13 cellular contexts compared by ENCODE assay signal in the genomic region with DNA sequence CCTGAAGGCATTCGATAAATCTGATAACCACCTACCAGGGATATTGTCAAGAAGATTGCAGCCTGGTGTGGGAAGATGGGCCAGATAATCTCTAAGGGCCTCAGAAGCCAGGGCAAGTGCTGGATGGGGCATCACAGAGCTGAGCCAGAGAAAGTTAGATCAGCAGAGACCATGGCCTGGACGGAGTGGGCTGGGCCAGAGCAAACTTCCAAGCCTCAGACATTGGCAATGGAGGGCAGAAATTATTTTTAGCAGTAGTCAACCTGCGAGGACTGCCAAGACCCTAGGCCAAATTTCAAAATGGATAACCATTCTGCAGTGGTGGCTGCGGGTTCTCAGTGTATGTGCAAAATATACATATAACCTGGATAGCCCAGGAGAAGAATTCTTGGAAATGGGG. TPM values are rescaled to one million over a fixed set of nuclear protein-coding genes. Genes with fewer than 3 reads are reported as not detected.
A peak's percentile ranks its signal among the peaks of the same experiment; 100 is the strongest.
DNase-seq lines count a peak whose midpoint lies in the region; ATAC-seq and TF ChIP-seq lines count a peak whose summit lies in the region.
"Had no signal": no experiment of that assay in that cellular context is flagged by ENCODE, and none has a peak within 500 bp of the region (broad histone marks: within the 10 kb centered on the region; RNA-seq: fewer than 3 reads in every experiment).

No MANE protein-coding gene starts in this region.

- ATAC-seq in right lobe of liver (no peak), left ventricle myocardium superior (peak; percentile 90), gastrocnemius medialis (peak in 1 of 2 donors; percentile 73)

- DNase-seq in right lobe of liver, result no peak
- no peak for DNase-seq in left ventricle myocardium superior
- DNase-seq in gastrocnemius medialis, result peak in 1 of 2 donors; percentile 37
- no peak for DNase-seq in NCI-H748 (lab: John Stamatoyannopoulos, UW; ENCODE audit: unreplicated experiment)
- no peak for DNase-seq in Kasumi-1 (lab: John Stamatoyannopoulos, UW)
- no peak for DNase-seq in ureter (ENCODE audit: low spot score)
- DNase-seq: C1 segment of cervical spinal cord; Calu3; CD4-positive, alpha-beta T cell; DMS 273 treated with DMSO at 0.1 percent for 48 hours; GM23248; H7 had no signal

- TF ChIP-seq RAD21 in liver (IDR thresholded peaks at IDR 0.05), result no peak

- peak overlapping the region in 1 of 3 donors; percentile 34 for H3K4me3 ChIP-seq in liver (ENCODE audit: low read depth in 1 of 3, low read length in 3 of 3)
- no peak overlapping the region for H3K4me3 ChIP-seq in right lobe of liver
- no peak overlapping the region for H3K4me3 ChIP-seq in gastrocnemius medialis
- H3K4me3 ChIP-seq: GM23248 had no signal

- intact Hi-C loops in right lobe of liver (cut with DNase I) (no loop called here), left ventricle myocardium superior (cut with micrococcal nuclease) (loop anchor here (10.0 kb wide), 1 partner anchor 256 kb away; no protein-coding TSS in a partner anchor), gastrocnemius medialis (cut with DNase I; ENCODE audit: low total_unique reads) (loop anchor here (5.0 kb wide), 1 partner anchor 54 kb away; no protein-coding TSS in a partner anchor)

- in situ Hi-C loops in gastrocnemius medialis (cut with MboI; ENCODE audit: low sequenced_read_pairs in 4 of 4), result loop anchor here in 3 of 4 donors (25.0 kb wide), 2 partner anchors 274 to 599 kb away; no protein-coding TSS in a partner anchor

- H3K9me3 ChIP-seq in liver (ENCODE audit: control insufficient read depth in 4 of 4, low read length in 3 of 4), result no peaks in the 10 kb centered on the region
- no peaks in the 10 kb centered on the region for H3K9me3 ChIP-seq in right lobe of liver
- H3K9me3 ChIP-seq in gastrocnemius medialis, result no peaks in the 10 kb centered on the region

- 71% methylated on average over 4 of the region's 4 CpGs for WGBS in liver
- WGBS in right lobe of liver (ENCODE audit: insufficient coverage, low coverage, low lambda C conversion rate, missing lambda C conversion rate), result 40% methylated on average over 2 of the region's 4 CpGs

- H3K4me1 ChIP-seq in liver (ENCODE audit: control insufficient read depth in 4 of 4, insufficient read depth in 4 of 4, low read length in 3 of 4) (peaks cover 0 to 30% (median 23%) of the 10 kb centered on the region in 4 donors), right lobe of liver (peaks cover 0 to 30% (median 14%) of the 10 kb centered on the region in 4 donors), gastrocnemius medialis (peaks cover 34 to 45% of the 10 kb centered on the region in 2 donors)

- TF ChIP-seq POLR2A in right lobe of liver (IDR thresholded peaks at IDR 0.05), result no peak
- TF ChIP-seq POLR2A in gastrocnemius medialis (IDR thresholded peaks at IDR 0.05), result no peak

- H3K36me3 ChIP-seq in liver (ENCODE audit: control insufficient read depth in 4 of 4, insufficient read depth in 3 of 4, low read depth in 1 of 4, low read length in 3 of 4) (peaks cover 2 to 11% (median 10%) of the 10 kb centered on the region in 4 donors), right lobe of liver (peaks cover 0 to 11% (median 9%) of the 10 kb centered on the region in 4 donors), gastrocnemius medialis (peaks cover 0 to 27% of the 10 kb centered on the region in 2 donors)

- TF ChIP-seq CTCF in liver (IDR thresholded peaks at IDR 0.05; ENCODE audit: low read depth, low read length, missing input control) (no peak), right lobe of liver (IDR thresholded peaks at IDR 0.05) (no peak), gastrocnemius medialis (IDR thresholded peaks at IDR 0.05 in 4 of 5, conservative IDR thresholded peaks at IDR 0.05 in 1 of 5) (no peak)

- H3K27me3 ChIP-seq in liver (ENCODE audit: control insufficient read depth in 4 of 4, insufficient read depth in 4 of 4, low read length in 3 of 4) (no peaks in the 10 kb centered on the region), right lobe of liver (no peaks in the 10 kb centered on the region), gastrocnemius medialis (no peaks in the 10 kb centered on the region)

- H3K9ac ChIP-seq in liver (ENCODE audit: low read depth in 1 of 2, low read length in 2 of 2), result no peak overlapping the region
- H3K9ac ChIP-seq: GM23248 had no signal

- H3K27ac ChIP-seq in liver (ENCODE audit: low read depth in 1 of 2, low read length in 2 of 2), result peak overlapping the region; percentile 60 to 61
- H3K27ac ChIP-seq in right lobe of liver, result peak overlapping the region in 1 of 3 donors; percentile 71
- H3K27ac ChIP-seq in gastrocnemius medialis, result peak overlapping the region; percentile 57 to 69 (median 66)
- H3K27ac ChIP-seq: GM23248 had no signal

TF ChIP-seq in liver, 16 proteins besides CTCF, POLR2A, EP300 and RAD21:
- TF ChIP-seq GABPA (IDR thresholded peaks at IDR 0.05 in 1 of 2, conservative IDR thresholded peaks at IDR 0.05 in 1 of 2) (no peak), TAF1 (conservative IDR thresholded peaks at IDR 0.05) (no peak), REST (IDR thresholded peaks at IDR 0.05) (no peak), FOXA1 (IDR thresholded peaks at IDR 0.05) (no peak), EGR1 (IDR thresholded peaks at IDR 0.05; ENCODE audit: low read depth in 2 of 2) (no peak), HNF4A (conservative IDR thresholded peaks at IDR 0.05) (no peak), YY1 (IDR thresholded peaks at IDR 0.05) (no peak), SP1 (IDR thresholded peaks at IDR 0.05) (no peak), RXRA (IDR thresholded peaks at IDR 0.05) (no peak), FOXA2 (IDR thresholded peaks at IDR 0.05) (no peak), HNF4G (IDR thresholded peaks at IDR 0.05) (no peak), NR2F2 (IDR thresholded peaks at IDR 0.05) (no peak), JUND (IDR thresholded peaks at IDR 0.05) (no peak), ATF3 (IDR thresholded peaks at IDR 0.05) (no peak)
- TF ChIP-seq, protein P1, sequence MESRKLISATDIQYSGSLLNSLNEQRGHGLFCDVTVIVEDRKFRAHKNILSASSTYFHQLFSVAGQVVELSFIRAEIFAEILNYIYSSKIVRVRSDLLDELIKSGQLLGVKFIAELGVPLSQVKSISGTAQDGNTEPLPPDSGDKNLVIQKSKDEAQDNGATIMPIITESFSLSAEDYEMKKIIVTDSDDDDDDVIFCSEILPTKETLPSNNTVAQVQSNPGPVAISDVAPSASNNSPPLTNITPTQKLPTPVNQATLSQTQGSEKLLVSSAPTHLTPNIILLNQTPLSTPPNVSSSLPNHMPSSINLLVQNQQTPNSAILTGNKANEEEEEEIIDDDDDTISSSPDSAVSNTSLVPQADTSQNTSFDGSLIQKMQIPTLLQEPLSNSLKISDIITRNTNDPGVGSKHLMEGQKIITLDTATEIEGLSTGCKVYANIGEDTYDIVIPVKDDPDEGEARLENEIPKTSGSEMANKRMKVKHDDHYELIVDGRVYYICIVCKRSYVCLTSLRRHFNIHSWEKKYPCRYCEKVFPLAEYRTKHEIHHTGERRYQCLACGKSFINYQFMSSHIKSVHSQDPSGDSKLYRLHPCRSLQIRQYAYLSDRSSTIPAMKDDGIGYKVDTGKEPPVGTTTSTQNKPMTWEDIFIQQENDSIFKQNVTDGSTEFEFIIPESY (IDR thresholded peaks at IDR 0.05), result no peak
- TF ChIP-seq, protein P2, sequence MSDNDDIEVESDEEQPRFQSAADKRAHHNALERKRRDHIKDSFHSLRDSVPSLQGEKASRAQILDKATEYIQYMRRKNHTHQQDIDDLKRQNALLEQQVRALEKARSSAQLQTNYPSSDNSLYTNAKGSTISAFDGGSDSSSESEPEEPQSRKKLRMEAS (IDR thresholded peaks at IDR 0.05), result no peak

RNA-seq across cellular contexts. Expression of gene ERCC4, which starts 18.5 kb away (rescaled TPM):
- total RNA-seq in liver (1 to 10 TPM; 3.6 to 6.1 TPM), right lobe of liver (1 to 10 TPM; 3.4 to 7.3 (median 5.7) TPM), left ventricle myocardium superior (7.3 TPM), gastrocnemius medialis (10 to 100 TPM in 1 of 4 donors, 1 to 10 TPM in 3; 7.1 to 11.5 (median 8.4) TPM), ureter (16.2 TPM)
- 10 to 100 TPM in 1 of 2 donors, 1 to 10 TPM in 1; 1.6 to 11.1 TPM for polyA plus RNA-seq in liver

Comparison
In these comparisons a context has a peak if more than half of its experiments do, and no peak if none do; other contexts are left out.
1. intact Hi-C loops: an anchor here in left ventricle myocardium superior (10.0 kb wide) and gastrocnemius medialis (5.0 kb wide); none called in right lobe of liver.